In the genomic region with DNA sequence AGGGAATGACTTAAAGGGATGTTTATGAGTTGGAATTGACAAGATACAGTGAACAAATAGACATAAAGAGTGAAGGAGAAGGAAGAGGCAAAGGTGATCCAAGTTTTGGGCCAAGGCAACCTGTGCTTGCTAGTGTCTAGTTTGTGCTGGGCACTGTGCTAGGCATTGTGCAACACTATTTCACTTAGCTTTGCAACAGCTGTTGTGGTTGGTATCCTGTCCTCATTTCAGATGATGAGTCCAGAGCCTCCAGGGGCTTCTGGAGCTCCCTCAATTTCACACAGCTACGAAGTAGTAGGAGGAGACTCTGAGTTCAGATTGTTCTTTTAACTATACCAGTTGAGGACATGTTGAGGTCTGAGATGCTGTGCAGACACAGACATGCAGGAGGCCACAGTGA, we compare ENCODE assay signal across 25 cellular contexts. TPM values are rescaled to one million over a fixed set of nuclear protein-coding genes. Genes with fewer than 3 reads are reported as not detected.
"Had no signal": no experiment of that assay in that cellular context is flagged by ENCODE, and none has a peak within 500 bp of the region (broad histone marks: within the 10 kb centered on the region; RNA-seq: fewer than 3 reads in every experiment).

No MANE protein-coding gene starts in this region.

- H3K36me3 ChIP-seq: cardiac muscle cell, lower lobe of right lung, spleen, upper lobe of left lung, WERI-Rb-1 had no signal

- H3K4me1 ChIP-seq: lower lobe of right lung, upper lobe of left lung had no signal

- H3K36me3 Mint-ChIP-seq: activated CD8-positive, alpha-beta memory T cell treated with anti-CD3 and anti-CD28 coated beads, Interleukin-2, amount 10 ng/mL, durations not matched to agents 7 days and 5 days had no signal

- DNase-seq: activated CD4-positive, alpha-beta T cell treated with anti-CD3 and anti-CD28 coated beads, Interleukin-2, amount 10 ng/mL, durations not matched to agents 7 days and 5 days; activated CD4-positive, CD25-positive, alpha-beta regulatory T cell treated with anti-CD3 and anti-CD28 coated beads, Interleukin-2, amount 50 U/mL, for 72 hours; activated CD8-positive, alpha-beta memory T cell treated with anti-CD3 and anti-CD28 coated beads, Interleukin-2, amount 10 ng/mL, durations not matched to agents 7 days and 5 days; activated CD8-positive, alpha-beta T cell treated with anti-CD3 and anti-CD28 coated beads for 36 hours; activated effector memory CD4-positive, alpha-beta T cell treated with anti-CD3 and anti-CD28 coated beads, Interleukin-2, amount 50 U/mL, for 16 hours; activated naive CD4-positive, alpha-beta T cell treated with anti-CD3 and anti-CD28 coated beads, Interleukin-2, amount 50 U/mL, for 16 hours; activated naive CD8-positive, alpha-beta T cell treated with anti-CD3 and anti-CD28 coated beads, Interleukin-2, amount 50 U/mL, for 24 hours; activated T-cell treated with anti-CD3 and anti-CD28 coated beads for 4 hours; effector CD4-positive, alpha-beta T cell; foreskin fibroblast; kidney; lower lobe of right lung; naive thymus-derived CD4-positive, alpha-beta T cell; occipital lobe; spleen; stimulated activated CD4-positive, alpha-beta T cell treated with anti-CD3 and anti-CD28 coated beads, Interleukin-4, amount 100 ng/mL, for 4 hours; stimulated activated naive CD8-positive, alpha-beta T cell treated with anti-CD3 and anti-CD28 coated beads, Interleukin-15, Interleukin-2, amounts not matched to agents 100 U/mL and 50 U/mL, for 24 hours; upper lobe of left lung; WERI-Rb-1 had no signal

- H3K27ac ChIP-seq: cardiac muscle cell, lower lobe of right lung, spleen, upper lobe of left lung, WERI-Rb-1 had no signal

- H3K27me3 ChIP-seq: cardiac muscle cell, upper lobe of left lung had no signal

- H3K9me3 Mint-ChIP-seq: activated CD4-positive, alpha-beta T cell treated with anti-CD3 and anti-CD28 coated beads, Interleukin-2, amount 10 ng/mL, durations not matched to agents 7 days and 5 days; activated CD8-positive, alpha-beta T cell treated with anti-CD3 and anti-CD28 coated beads for 36 hours; activated naive CD8-positive, alpha-beta T cell treated with anti-CD3 and anti-CD28 coated beads, Interleukin-2, amount 50 U/mL, for 24 hours; neural crest cell; T-helper 2 cell treated with Interferon-gamma antibody and Interleukin-4, amounts not matched to agents 5 μg/mL and 100 μg/mL, for 36 hours had no signal

- H3K27ac Mint-ChIP-seq: activated CD4-positive, alpha-beta T cell treated with anti-CD3 and anti-CD28 coated beads, Interleukin-2, amount 10 ng/mL, durations not matched to agents 7 days and 5 days; activated CD8-positive, alpha-beta memory T cell treated with anti-CD3 and anti-CD28 coated beads, Interleukin-2, amount 10 ng/mL, durations not matched to agents 7 days and 5 days; activated CD8-positive, alpha-beta T cell treated with anti-CD3 and anti-CD28 coated beads for 36 hours; activated naive CD8-positive, alpha-beta T cell treated with anti-CD3 and anti-CD28 coated beads, Interleukin-2, amount 50 U/mL, for 24 hours; T-helper 2 cell treated with Interferon-gamma antibody and Interleukin-4, amounts not matched to agents 5 μg/mL and 100 μg/mL, for 36 hours had no signal

- H3K27me3 Mint-ChIP-seq: activated naive CD8-positive, alpha-beta T cell treated with anti-CD3 and anti-CD28 coated beads, Interleukin-2, amount 50 U/mL, for 24 hours had no signal

- H3K4me3 ChIP-seq: cardiac muscle cell, lower lobe of right lung, spleen, upper lobe of left lung had no signal

- H3K9me3 ChIP-seq: lower lobe of right lung, spleen, upper lobe of left lung had no signal

- H3K4me3 Mint-ChIP-seq: activated CD4-positive, alpha-beta T cell treated with anti-CD3 and anti-CD28 coated beads, Interleukin-2, amount 10 ng/mL, durations not matched to agents 7 days and 5 days; activated CD8-positive, alpha-beta memory T cell treated with anti-CD3 and anti-CD28 coated beads, Interleukin-2, amount 10 ng/mL, durations not matched to agents 7 days and 5 days; activated CD8-positive, alpha-beta T cell treated with anti-CD3 and anti-CD28 coated beads for 36 hours; activated naive CD8-positive, alpha-beta T cell treated with anti-CD3 and anti-CD28 coated beads, Interleukin-2, amount 50 U/mL, for 24 hours; naive thymus-derived CD4-positive, alpha-beta T cell; neural crest cell; T-helper 2 cell treated with Interferon-gamma antibody and Interleukin-4, amounts not matched to agents 5 μg/mL and 100 μg/mL, for 36 hours had no signal

RNA-seq across cellular contexts. Expression of gene LOXHD1, which starts 18.1 kb away (rescaled TPM):
- total RNA-seq: epithelial cell of proximal tubule, glomerular endothelial cell, neural crest cell, renal cortical epithelial cell had no signal
